ENCODE assay signal across 8 cellular contexts in genomic region chr9:131709010-131709409, GRCh38. TPM values are rescaled to one million over a fixed set of nuclear protein-coding genes. Genes with fewer than 3 reads are reported as not detected.
DNase-seq lines count a peak whose midpoint lies in the region; ATAC-seq and TF ChIP-seq lines count a peak whose summit lies in the region.
"Not testable (repeated sequence)": the region's sequence is repeated elsewhere in the genome, so short reads cannot be mapped to it uniquely, and the experiment has no call there.

No MANE protein-coding gene starts in this region.

- H3K4me2 ChIP-seq in OCI-LY7 (ENCODE audit: low read length) = peak overlapping the region; percentile 40; the same call in 1 of the 2 replicates

- H3K27ac ChIP-seq in OCI-LY7 (ENCODE audit: low read depth, low read length, poor library complexity, severe bottlenecking) (peak overlapping the region; percentile 19), breast epithelium (peak overlapping the region; percentile 69 to 71), esophagus squamous epithelium (peak overlapping the region; percentile 62 to 85 (median 73)), right lobe of liver (peak overlapping the region; percentile 58 to 88 (median 75)), psoas muscle (peak overlapping the region; percentile 80), tibial artery (peak overlapping the region; percentile 20 to 57)

- not testable (repeated sequence) for ATAC-seq in activated T-cell treated with anti-CD3 and anti-CD28 coated beads, Interleukin-2, amount 50 U/mL, for 4 hours; right lobe of liver
- ATAC-seq in psoas muscle = peak in 3 of 4 donors; percentile 24 to 44 (median 42)

- BruUV-seq in OCI-LY7 (replicated peaks; lab: Mats Ljungman, UMichigan) = not testable (repeated sequence)

- not testable (repeated sequence) for H3K9me3 Mint-ChIP-seq in CD14-positive monocyte; activated T-cell treated with anti-CD3 and anti-CD28 coated beads, Interleukin-2, amount 50 U/mL, for 4 hours

- not testable (repeated sequence) for H3K9me3 ChIP-seq in OCI-LY7 (ENCODE audit: low read length); breast epithelium; esophagus squamous epithelium; right lobe of liver; psoas muscle; tibial artery

- peaks cover 99% of the 10 kb centered on the region for H3K79me2 ChIP-seq in OCI-LY7 (ENCODE audit: insufficient read depth, low read depth, low read length)

- H3K4me3 Mint-ChIP-seq in CD14-positive monocyte = not testable (repeated sequence)
- H3K4me3 Mint-ChIP-seq in activated T-cell treated with anti-CD3 and anti-CD28 coated beads, Interleukin-2, amount 50 U/mL, for 4 hours = peak overlapping the region; percentile 16

- not testable (repeated sequence) for DNase-seq in CD14-positive monocyte (ENCODE audit: low spot score); OCI-LY7 (ENCODE audit: low spot score); activated T-cell treated with anti-CD3 and anti-CD28 coated beads, Interleukin-2, amount 50 U/mL, for 4 hours; breast epithelium (ENCODE audit: low spot score in 2 of 2); esophagus squamous epithelium (lab: John Stamatoyannopoulos, UW); right lobe of liver; psoas muscle; tibial artery

- peak overlapping the region; percentile 80 to 99 (median 97) for H3K27ac Mint-ChIP-seq in CD14-positive monocyte

- not testable (repeated sequence) for H2AFZ ChIP-seq in OCI-LY7 (ENCODE audit: low read length)

- not testable (repeated sequence) for TF ChIP-seq POLR2A in breast epithelium (IDR thresholded peaks at IDR 0.05); esophagus squamous epithelium (IDR thresholded peaks at IDR 0.05); right lobe of liver (IDR thresholded peaks at IDR 0.05)

- peaks cover 28% of the 10 kb centered on the region for H4K20me1 ChIP-seq in OCI-LY7 (ENCODE audit: insufficient read depth, low read length)

- peaks cover 80% of the 10 kb centered on the region for H3K4me1 ChIP-seq in OCI-LY7 (ENCODE audit: insufficient read depth, low read length, poor library complexity, severe bottlenecking)
- H3K4me1 ChIP-seq in breast epithelium = peaks cover 8 to 18% of the 10 kb centered on the region in 2 donors
- peaks cover 24 to 98% (median 75%) of the 10 kb centered on the region in 3 donors for H3K4me1 ChIP-seq in esophagus squamous epithelium
- peaks cover 0 to 52% (median 27%) of the 10 kb centered on the region in 4 donors for H3K4me1 ChIP-seq in right lobe of liver
- H3K4me1 ChIP-seq in psoas muscle = peaks cover 75% of the 10 kb centered on the region
- peaks cover 0 to 84% (median 52%) of the 10 kb centered on the region in 4 donors for H3K4me1 ChIP-seq in tibial artery

- H3K36me3 Mint-ChIP-seq in CD14-positive monocyte = peaks cover 31 to 48% of the 10 kb centered on the region in 2 donors
- not testable (repeated sequence) for H3K36me3 Mint-ChIP-seq in activated T-cell treated with anti-CD3 and anti-CD28 coated beads, Interleukin-2, amount 50 U/mL, for 4 hours (ENCODE audit: insufficient read depth)

- peaks cover 49% of the 10 kb centered on the region for H3K36me3 ChIP-seq in OCI-LY7 (ENCODE audit: insufficient read depth, low read length)
- not testable (repeated sequence) for H3K36me3 ChIP-seq in breast epithelium; esophagus squamous epithelium; right lobe of liver; psoas muscle (ENCODE audit: insufficient read depth in 1 of 2, low read depth in 1 of 2); tibial artery

- CTCF ChIA-PET in OCI-LY7 (lab: Charles Lee; ENCODE audit: unreplicated experiment) = not testable (repeated sequence)

- peaks cover 83% of the 10 kb centered on the region for H3K4me1 Mint-ChIP-seq in CD14-positive monocyte
- H3K4me1 Mint-ChIP-seq in activated T-cell treated with anti-CD3 and anti-CD28 coated beads, Interleukin-2, amount 50 U/mL, for 4 hours (ENCODE audit: low read depth) = peaks cover 89% of the 10 kb centered on the region

- H3K4me3 ChIP-seq in OCI-LY7 (ENCODE audit: low read depth, low read length, poor library complexity, severe bottlenecking); breast epithelium; esophagus squamous epithelium; right lobe of liver; tibial artery: not testable (repeated sequence)
- H3K4me3 ChIP-seq in psoas muscle = peak overlapping the region; percentile 31

- WGBS in esophagus squamous epithelium, 2 donors = 74 to 82% methylated on average over 9 of the region's 10 CpGs
- WGBS in right lobe of liver (ENCODE audit: insufficient coverage, low coverage, low lambda C conversion rate, missing lambda C conversion rate) = 85% methylated on average over 10 of the region's 10 CpGs
- 27 to 71% (median 35%) methylated on average over 10 of the region's 10 CpGs for WGBS in psoas muscle, 3 donors

- H3K9me2 ChIP-seq in OCI-LY7 (ENCODE audit: insufficient read depth, low read length) = not testable (repeated sequence)

- not testable (repeated sequence) for TF ChIP-seq CTCF in CD14-positive monocyte (IDR thresholded peaks at IDR 0.05); OCI-LY7 (conservative IDR thresholded peaks at IDR 0.05; ENCODE audit: low read length); breast epithelium (IDR thresholded peaks at IDR 0.05); esophagus squamous epithelium (IDR thresholded peaks at IDR 0.05); right lobe of liver (IDR thresholded peaks at IDR 0.05); psoas muscle (IDR thresholded peaks at IDR 0.05); tibial artery (IDR thresholded peaks at IDR 0.05)

- H3K27me3 ChIP-seq in breast epithelium; esophagus squamous epithelium; right lobe of liver; psoas muscle (ENCODE audit: insufficient read depth in 3 of 3, low read length in 2 of 3); tibial artery: not testable (repeated sequence)

- intact Hi-C loops in CD14-positive monocyte (cut with micrococcal nuclease); OCI-LY7 (cut with micrococcal nuclease; ENCODE audit: unreplicated experiment); breast epithelium (cut with DNase I; ENCODE audit: low total_unique reads); esophagus squamous epithelium (cut with DNase I); right lobe of liver (cut with DNase I); psoas muscle (cut with DNase I); tibial artery (cut with DNase I; ENCODE audit: low total_unique reads): not testable (repeated sequence)

- POLR2A ChIA-PET in OCI-LY7 (lab: Charles Lee) = not testable (repeated sequence)

- not testable (repeated sequence) for H3K27me3 Mint-ChIP-seq in CD14-positive monocyte (ENCODE audit: low read depth in 3 of 3); activated T-cell treated with anti-CD3 and anti-CD28 coated beads, Interleukin-2, amount 50 U/mL, for 4 hours (ENCODE audit: low read depth)

RNA-seq across cellular contexts. Expression of gene RAPGEF1, which starts 30.9 kb away (rescaled TPM):
- polyA plus RNA-seq in CD14-positive monocyte (1 to 10 TPM; 1.7 to 3.0 TPM), psoas muscle (100 to 1,000 TPM in 1 of 3 donors, 10 to 100 TPM in 2; 72.3 to 268 (median 93.1) TPM)
- total RNA-seq in OCI-LY7 (2014; rRNA removed; shearing (Covaris generic)) = 114 and 118 TPM in 2 replicates
- total RNA-seq in OCI-LY7 (2022) (243 and 277 TPM in 2 replicates), breast epithelium (10 to 100 TPM; 35.3 to 38.0 (median 37.3) TPM), esophagus squamous epithelium (10 to 100 TPM; 12.2 to 40.4 (median 19.0) TPM), right lobe of liver (10 to 100 TPM; 22.9 to 53.6 (median 30.2) TPM), psoas muscle (100 to 1,000 TPM; 234 to 319 (median 272) TPM)
- total RNA-seq in activated T-cell treated with anti-CD3 and anti-CD28 coated beads, Interleukin-2, amount 50 U/mL, for 4 hours = 100 to 1,000 TPM; 106 to 120 (median 111) TPM

Comparison
In these comparisons a context has a peak if more than half of its experiments do, and no peak if none do; other contexts are left out.
1. H3K27ac ChIP-seq: peak in every context shown above with its lines; median percentile 80 in psoas muscle; 75 in right lobe of liver; 73 in esophagus squamous epithelium; 70 in breast epithelium; 38 in tibial artery; 19 in OCI-LY7.